ENCODE assay signal across 19 cellular contexts in the genomic region with DNA sequence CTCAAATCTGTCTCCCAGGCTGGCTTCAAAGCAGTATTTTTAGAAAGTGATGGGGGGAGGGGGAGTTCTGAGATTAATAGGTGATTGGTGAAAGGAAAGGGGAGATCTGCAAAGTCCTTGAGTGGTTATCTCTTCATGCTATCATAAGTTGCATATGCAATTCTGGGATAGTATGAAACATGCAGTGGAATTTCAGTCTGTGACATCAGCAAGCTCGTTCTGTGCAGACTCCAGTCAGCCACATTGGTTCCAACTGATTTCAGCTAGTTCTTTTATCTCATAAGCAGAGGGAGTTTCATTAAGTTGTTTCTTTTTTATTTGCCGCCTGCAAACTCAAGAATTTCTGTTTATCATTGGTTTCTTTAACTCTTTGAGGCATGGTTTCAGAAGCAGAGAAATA.
"Had no signal": no experiment of that assay in that cellular context is flagged by ENCODE, and none has a peak within 500 bp of the region (broad histone marks: within the 10 kb centered on the region; RNA-seq: fewer than 3 reads in every experiment).

No MANE protein-coding gene starts in this region.

- H3K27ac ChIP-seq: breast epithelium, parathyroid adenoma, sigmoid colon, thyroid gland had no signal

- H3K9me3 ChIP-seq: breast epithelium, sigmoid colon, thyroid gland had no signal

- H2AFZ ChIP-seq: parathyroid adenoma had no signal

- DNase-seq: activated CD4-positive, alpha-beta T cell treated with anti-CD3 and anti-CD28 coated beads, Interleukin-2, amount 10 ng/mL, durations not matched to agents 7 days and 5 days; activated CD8-positive, alpha-beta memory T cell treated with anti-CD3 and anti-CD28 coated beads, Interleukin-2, amount 50 U/mL, for 4 hours; activated effector memory CD4-positive, alpha-beta T cell treated with Interleukin-2 at 50 U/mL for 16 hours; activated naive CD4-positive, alpha-beta T cell treated with anti-CD3 and anti-CD28 coated beads, Interleukin-2, amount 50 U/mL, for 16 hours; activated T-cell treated with anti-CD3 and anti-CD28 coated beads, Interleukin-2, amount 50 U/mL, for 48 hours; effector memory CD8-positive, alpha-beta T cell; left cardiac atrium; sigmoid colon; stimulated activated CD4-positive, alpha-beta T cell treated with anti-CD3 and anti-CD28 coated beads, Interleukin-1b, Interleukin-23, amount 100 ng/mL, for 48 hours; stimulated activated CD8-positive, alpha-beta memory T cell treated with anti-CD3 and anti-CD28 coated beads, Interleukin-4, amount 100 ng/mL, for 48 hours; stimulated activated naive CD4-positive, alpha-beta T cell; T-helper 1 cell; T-helper 9 cell; thyroid gland had no signal

- H3K4me1 ChIP-seq: breast epithelium, parathyroid adenoma, sigmoid colon, thyroid gland had no signal

- H3K36me3 ChIP-seq: breast epithelium, thyroid gland had no signal

- H3K79me2 ChIP-seq: parathyroid adenoma had no signal

- FAIRE-seq: astrocyte, islet of Langerhans had no signal

- ATAC-seq: effector memory CD8-positive, alpha-beta T cell; left cardiac atrium; natural killer cell treated with Interleukin-12 subunit alpha and Interleukin-12 subunit beta and Interleukin-15 and Interleukin-18, amount 100 ng/mL, for 72 hours had no signal

- H3K9ac ChIP-seq: parathyroid adenoma had no signal

- H3K27me3 ChIP-seq: breast epithelium, sigmoid colon, thyroid gland had no signal

- H3K4me3 ChIP-seq: breast epithelium, sigmoid colon, thyroid gland had no signal
